ENCODE assay signal across 1 cellular context in genomic region chr12:50498119-50498518, GRCh38.
A peak's percentile ranks its signal among the peaks of the same experiment; 100 is the strongest.
TF ChIP-seq lines count a peak whose summit lies in the region.

No MANE protein-coding gene starts in this region.

TF ChIP-seq in GM12878, 131 proteins besides CTCF, POLR2A, EP300 and RAD21:
- 0 out of 2 replicates have a peak, but pooled peaks have one; percentile 53 for TF ChIP-seq CBX5 (IDR thresholded peaks at IDR 0.05; ENCODE audit: low read depth)
